In the genomic region with DNA sequence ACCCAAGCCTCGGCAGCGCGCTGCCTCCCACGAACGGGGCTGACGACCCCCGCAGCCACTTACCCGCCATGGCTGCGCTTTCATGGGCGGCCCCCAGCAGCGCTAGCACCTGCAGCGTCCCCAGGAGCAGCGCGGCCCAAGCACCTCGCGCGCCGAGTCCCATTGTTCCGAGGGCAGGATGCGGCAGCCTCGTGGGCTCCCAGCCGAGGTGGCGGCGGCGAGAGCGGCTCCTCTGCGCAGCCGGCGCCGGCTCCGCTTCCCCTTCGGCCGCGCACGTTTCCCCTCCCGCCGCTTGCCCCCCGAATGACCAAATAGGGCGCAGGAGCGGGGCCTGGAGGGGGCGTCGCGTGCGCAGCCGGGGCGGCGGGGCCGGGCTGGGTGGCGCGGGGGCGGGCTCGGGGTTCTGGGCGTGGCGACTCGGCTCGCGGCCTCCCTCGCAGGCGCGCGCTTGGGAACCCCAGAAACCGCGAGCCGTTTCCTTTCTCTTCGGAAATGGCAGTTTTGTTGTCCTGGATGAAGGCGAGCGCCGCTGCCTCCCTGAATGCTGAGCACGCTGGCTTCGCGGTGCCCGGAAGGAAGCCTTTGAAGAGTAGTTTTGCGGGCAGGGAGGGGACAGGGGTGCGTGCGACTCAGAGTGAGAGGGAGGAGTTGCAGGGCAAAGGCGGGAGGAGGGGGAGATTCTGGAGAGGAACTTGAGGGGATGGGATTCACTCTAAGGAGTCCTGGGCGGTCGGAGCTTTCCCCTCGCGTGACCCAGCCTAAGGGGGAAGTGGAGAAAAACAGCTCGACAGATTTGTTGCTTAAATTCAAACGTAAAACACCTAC, we compare ENCODE assay signal across 1 cellular context.
A peak's percentile ranks its signal among the peaks of the same experiment; 100 is the strongest.
TF ChIP-seq lines count a peak whose summit lies in the region.

TMEM123 (minus strand) TSS at position 305 of the 825 bp plus-strand sequence; CDS start at position 163, 142 bp downstream.

TF ChIP-seq in HCT116, 20 proteins besides CTCF, POLR2A, EP300 and RAD21 (continued from another document):
- peak; percentile 55 for TF ChIP-seq SIN3A (IDR thresholded peaks at IDR 0.05; ENCODE audit: low read depth)
